ENCODE assay signal across 17 cellular contexts in genomic region chr21:28705616-28706015, GRCh38.
"Had no signal": no experiment of that assay in that cellular context is flagged by ENCODE, and none has a peak within 500 bp of the region (broad histone marks: within the 10 kb centered on the region; RNA-seq: fewer than 3 reads in every experiment).

No MANE protein-coding gene starts in this region.

- H3K9me3 ChIP-seq: suprapubic skin had no signal

- H3K4me3 ChIP-seq: cardiac muscle cell, right atrium auricular region, skin epidermis, suprapubic skin had no signal

- H3K36me3 ChIP-seq: cardiac muscle cell, right atrium auricular region, suprapubic skin had no signal

- H3K27me3 ChIP-seq: cardiac muscle cell, dorsolateral prefrontal cortex, right atrium auricular region, suprapubic skin had no signal

- H3K27ac ChIP-seq: cardiac muscle cell, dorsolateral prefrontal cortex, right atrium auricular region, skin epidermis, suprapubic skin had no signal

- DNase-seq: activated CD4-positive, alpha-beta T cell treated with anti-CD3 and anti-CD28 coated beads, Interleukin-2, amount 10 ng/mL, durations not matched to agents 24 days and 14 days; activated CD4-positive, CD25-positive, alpha-beta regulatory T cell; activated CD8-positive, alpha-beta memory T cell treated with anti-CD3 and anti-CD28 coated beads, Interleukin-2, amount 50 U/mL, for 48 hours; activated gamma-delta T cell treated with Interleukin-2 at 50 U/mL for 16 hours; activated T-cell treated with anti-CD3 and anti-CD28 coated beads, Interleukin-2, amount 50 U/mL, for 72 hours; dorsolateral prefrontal cortex; hippocampal formation; kidney glomerular epithelial cell; nephron progenitor cell; occipital lobe; stimulated activated CD4-positive, alpha-beta T cell treated with anti-CD3 and anti-CD28 coated beads, Interleukin-4, amount 100 ng/mL, for 24 hours; stimulated activated CD8-positive, alpha-beta memory T cell treated with anti-CD3 and anti-CD28 coated beads, Interleukin-4, amount 100 ng/mL, for 48 hours; stimulated activated naive CD4-positive, alpha-beta T cell treated with Interleukin-2 at 50 U/mL for 16 hours had no signal
